In the genomic region with DNA sequence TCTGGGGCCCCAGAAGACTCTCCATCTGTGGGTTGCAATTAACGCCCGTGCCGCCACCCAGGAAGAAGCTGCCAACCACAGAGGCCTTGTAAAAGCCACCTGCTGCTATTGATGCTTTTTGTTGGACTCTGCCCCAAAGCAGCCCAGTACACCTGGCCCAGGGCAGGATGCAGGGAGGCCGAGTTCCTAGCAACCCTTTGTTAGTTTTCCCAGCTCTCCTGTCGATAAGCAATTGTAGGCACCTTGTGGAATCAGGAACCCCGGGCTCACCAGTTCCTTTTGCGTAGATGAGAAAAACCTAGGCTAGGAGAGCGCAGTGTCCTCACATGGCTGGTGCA, we compare ENCODE assay signal across 14 cellular contexts.
A peak's percentile ranks its signal among the peaks of the same experiment; 100 is the strongest.
DNase-seq lines count a peak whose midpoint lies in the region; ATAC-seq and TF ChIP-seq lines count a peak whose summit lies in the region.
"Had no signal": no experiment of that assay in that cellular context is flagged by ENCODE, and none has a peak within 500 bp of the region (broad histone marks: within the 10 kb centered on the region; RNA-seq: fewer than 3 reads in every experiment).

No MANE protein-coding gene starts in this region.

- H3K4me3 Mint-ChIP-seq in activated T-helper 17 cell treated with anti-CD3 and anti-CD28 coated beads, Interleukin-2, amount 50 U/mL, for 72 hours: no peak overlapping the region
- H3K4me3 Mint-ChIP-seq: activated naive CD4-positive, alpha-beta T cell treated with anti-CD3 and anti-CD28 coated beads, Interleukin-2, amount 10 ng/mL, durations not matched to agents 7 days and 5 days; CD4-positive, alpha-beta memory T cell had no signal

- no peak overlapping the region for H2AK5ac ChIP-seq in neuronal stem cell (ENCODE audit: low read depth, low read length)

- H2BK15ac ChIP-seq in neuronal stem cell (ENCODE audit: low read length): no peak overlapping the region

- H3K36me3 Mint-ChIP-seq in activated T-helper 17 cell treated with anti-CD3 and anti-CD28 coated beads, Interleukin-2, amount 50 U/mL, for 72 hours (ENCODE audit: low read depth): peaks cover 100% of the 10 kb centered on the region

- peak overlapping the region; percentile 22 for H3K4me3 ChIP-seq in Loucy (ENCODE audit: low read length, poor library complexity, severe bottlenecking)
- no peak overlapping the region for H3K4me3 ChIP-seq in neuronal stem cell (ENCODE audit: low read length in 2 of 2)
- H3K4me3 ChIP-seq: MG63, SJSA1, skin epidermis, testis had no signal

- no peaks in the 10 kb centered on the region for H3K27me3 Mint-ChIP-seq in activated T-helper 17 cell treated with anti-CD3 and anti-CD28 coated beads, Interleukin-2, amount 50 U/mL, for 72 hours
- H3K27me3 Mint-ChIP-seq: activated naive CD4-positive, alpha-beta T cell treated with anti-CD3 and anti-CD28 coated beads, Interleukin-2, amount 10 ng/mL, durations not matched to agents 7 days and 5 days; CD4-positive, alpha-beta memory T cell had no signal

- H3K9me2 ChIP-seq in Loucy (replicated peaks; ENCODE audit: low read depth, low read length): no peaks in the 10 kb centered on the region

- peaks cover 2% of the 10 kb centered on the region for H3K79me1 ChIP-seq in neuronal stem cell (ENCODE audit: low read depth, low read length)

- H3K27ac ChIP-seq in neuronal stem cell (replicated peaks; ENCODE audit: low read length): no peak overlapping the region
- H3K27ac ChIP-seq: SJSA1 had no signal

- no peak overlapping the region for H3K4ac ChIP-seq in neuronal stem cell (ENCODE audit: low read length)

- H3K9ac ChIP-seq in Loucy (ENCODE audit: low read depth, low read length, poor library complexity, severe bottlenecking): peak overlapping the region; percentile 71
- H3K9ac ChIP-seq in neuronal stem cell (ENCODE audit: low read depth, low read length, poor library complexity): no peak overlapping the region

- peak overlapping the region; percentile 57 for H3K4me2 ChIP-seq in Loucy (ENCODE audit: low read depth, low read length, poor library complexity, severe bottlenecking)
- H3K4me2 ChIP-seq in neuronal stem cell (ENCODE audit: insufficient read depth, low read length, poor library complexity, severe bottlenecking): no peak overlapping the region

- H4K91ac ChIP-seq in neuronal stem cell (ENCODE audit: low read depth, low read length, poor library complexity): no peak overlapping the region

- no peak for TF ChIP-seq CTCF in Loucy (conservative IDR thresholded peaks at IDR 0.05; ENCODE audit: low read length)

- DNase-seq in DMS53 (lab: John Stamatoyannopoulos, UW): peak; percentile 33
- no peak for DNase-seq in DMS53 treated with DMSO at 0.1 percent for 48 hours (lab: John Stamatoyannopoulos, UW; ENCODE audit: unreplicated experiment)
- DNase-seq in neuronal stem cell (ENCODE audit: low spot score): no peak
- no peak for DNase-seq in glomerular visceral epithelial cell (ENCODE audit: extremely low spot score)
- DNase-seq: activated naive CD4-positive, alpha-beta T cell treated with anti-CD3 and anti-CD28 coated beads, Interleukin-2, amount 10 ng/mL, durations not matched to agents 7 days and 5 days; CD4-positive, alpha-beta memory T cell; MG63 had no signal

- H3K27me3 ChIP-seq in Loucy (ENCODE audit: insufficient read depth, low read length, poor library complexity, severe bottlenecking): no peaks in the 10 kb centered on the region
- H3K27me3 ChIP-seq in neuronal stem cell (ENCODE audit: control insufficient read depth in 3 of 3, insufficient read depth in 3 of 3, low read depth in 1 of 3, low read length in 3 of 3): no peaks in the 10 kb centered on the region
- H3K27me3 ChIP-seq: MG63, SJSA1, testis had no signal

- H4K8ac ChIP-seq in neuronal stem cell (ENCODE audit: low read depth, low read length): no peak overlapping the region

- H3K9me3 ChIP-seq in Loucy (ENCODE audit: insufficient read depth, low read depth, low read length) (peaks cover 14% of the 10 kb centered on the region; the same call in 1 of the 2 replicates), neuronal stem cell (replicated peaks in 1 of 2; ENCODE audit: control insufficient read depth in 2 of 2, insufficient read depth in 1 of 2, low read depth in 1 of 2, low read length in 2 of 2) (peaks cover 19% of the 10 kb centered on the region in 2 donors)
- H3K9me3 ChIP-seq: testis had no signal

- H4K20me1 ChIP-seq in Loucy (ENCODE audit: insufficient read depth, low read length, poor library complexity, severe bottlenecking): no peaks in the 10 kb centered on the region

- peak overlapping the region; percentile 25 for H3K23ac ChIP-seq in neuronal stem cell (ENCODE audit: low read depth, low read length, poor library complexity)

- H3F3A ChIP-seq in Loucy (ENCODE audit: low read depth): peaks cover 4% of the 10 kb centered on the region; the same call in 1 of the 2 replicates

- peaks cover 3% of the 10 kb centered on the region for H3K9me3 Mint-ChIP-seq in activated T-helper 17 cell treated with anti-CD3 and anti-CD28 coated beads, Interleukin-2, amount 50 U/mL, for 72 hours

- peaks cover 11% of the 10 kb centered on the region for H3K4me1 Mint-ChIP-seq in activated T-helper 17 cell treated with anti-CD3 and anti-CD28 coated beads, Interleukin-2, amount 50 U/mL, for 72 hours
- H3K4me1 Mint-ChIP-seq: activated naive CD4-positive, alpha-beta T cell treated with anti-CD3 and anti-CD28 coated beads, Interleukin-2, amount 10 ng/mL, durations not matched to agents 7 days and 5 days had no signal

- no peak overlapping the region for H2AFZ ChIP-seq in Loucy (ENCODE audit: low read length)
- no peak overlapping the region for H2AFZ ChIP-seq in neuronal stem cell (ENCODE audit: low read length)

- H3K18ac ChIP-seq in neuronal stem cell (ENCODE audit: low read length): no peak overlapping the region

- no CpG with 5 or more reads among the region's 8 CpGs for WGBS in neuronal stem cell (ENCODE audit: extremely low coverage in 2 of 2, insufficient read length in 2 of 2, insufficient replicate concordance in 1 of 2), 2 donors

- peaks cover 56% of the 10 kb centered on the region; the same call in 1 of the 2 replicates for H3K36me3 ChIP-seq in Loucy (ENCODE audit: insufficient read depth, low read length)
- H3K36me3 ChIP-seq in neuronal stem cell (replicated peaks in 1 of 2; ENCODE audit: control insufficient read depth in 2 of 2, insufficient read depth in 2 of 2, low read length in 2 of 2): peaks cover 2 to 50% of the 10 kb centered on the region in 2 donors

- H2BK12ac ChIP-seq in neuronal stem cell (ENCODE audit: low read length): no peak overlapping the region

- H2BK120ac ChIP-seq in neuronal stem cell (ENCODE audit: low read depth, low read length): no peak overlapping the region

- H2BK5ac ChIP-seq in neuronal stem cell (ENCODE audit: low read length): peak overlapping the region; percentile 42

- no peaks in the 10 kb centered on the region for H3K79me2 ChIP-seq in Loucy (ENCODE audit: insufficient read depth, low read length)

- peak overlapping the region; percentile 79 for H3K27ac Mint-ChIP-seq in activated T-helper 17 cell treated with anti-CD3 and anti-CD28 coated beads, Interleukin-2, amount 50 U/mL, for 72 hours
- H3K27ac Mint-ChIP-seq: activated naive CD4-positive, alpha-beta T cell treated with anti-CD3 and anti-CD28 coated beads, Interleukin-2, amount 10 ng/mL, durations not matched to agents 7 days and 5 days had no signal

- ATAC-seq in activated T-helper 17 cell treated with anti-CD3 and anti-CD28 coated beads, Interleukin-2, amount 50 U/mL, for 72 hours (replicated peaks): no peak
- no peak for ATAC-seq in GM19328 (IDR thresholded peaks at IDR 0.05; ENCODE audit: unreplicated experiment)
- no peak for ATAC-seq in GM18517 (IDR thresholded peaks at IDR 0.05; ENCODE audit: unreplicated experiment)

- peaks cover 28% of the 10 kb centered on the region for H3K4me1 ChIP-seq in Loucy (ENCODE audit: insufficient read depth, low read length, poor library complexity, severe bottlenecking)
- no peaks in the 10 kb centered on the region for H3K4me1 ChIP-seq in neuronal stem cell (ENCODE audit: control insufficient read depth in 2 of 2, insufficient read depth in 1 of 2, low read depth in 1 of 2, low read length in 2 of 2)
- H3K4me1 ChIP-seq: SJSA1 had no signal

- H3K14ac ChIP-seq in neuronal stem cell (ENCODE audit: low read length): no peak overlapping the region
